Comparison of ENCODE assay signal across 8 cellular contexts in genomic region chr2:157439792-157440186, GRCh38. TPM values are rescaled to one million over a fixed set of nuclear protein-coding genes. Genes with fewer than 3 reads are reported as not detected.
DNase-seq lines count a peak whose midpoint lies in the region; ATAC-seq and TF ChIP-seq lines count a peak whose summit lies in the region.

No MANE protein-coding gene starts in this region.

- H3K9ac ChIP-seq in OCI-LY1 (ENCODE audit: low read length) = peak overlapping the region; percentile 81

- intact Hi-C loops in left colon (cut with DNase I, micrococcal nuclease) = no loop called here

- peaks cover 65% of the 10 kb centered on the region for H3K4me1 ChIP-seq in OCI-LY1 (ENCODE audit: insufficient read depth, low read length, severe bottlenecking)

- H3K9me2 ChIP-seq in OCI-LY1 (ENCODE audit: low read depth, low read length) = no peaks in the 10 kb centered on the region

- DNase-seq in left colon (peak; percentile 40 to 49), NCI-H446 treated with DMSO at 0.1 percent for 48 hours (lab: John Stamatoyannopoulos, UW) (no peak), NCI-H1092 treated with DMSO at 0.1 percent for 48 hours (lab: John Stamatoyannopoulos, UW) (no peak), cerebellum (ENCODE audit: low spot score) (no peak)
- no peak for DNase-seq in central memory CD4-positive, alpha-beta T cell

- peak overlapping the region; percentile 92 for H3K27ac ChIP-seq in OCI-LY1 (ENCODE audit: low read depth, low read length, poor library complexity, severe bottlenecking)

- 0 out of 2 replicates have a peak, but pooled peaks cover 2% of the 10 kb centered on the region for H4K20me1 ChIP-seq in OCI-LY1 (ENCODE audit: insufficient read depth, low read length)

- H2AFZ ChIP-seq in OCI-LY1 (ENCODE audit: low read length) = no peak overlapping the region

- ATAC-seq in GM18867 (IDR thresholded peaks at IDR 0.05; ENCODE audit: unreplicated experiment) (peak; percentile 42), HG02642 (IDR thresholded peaks at IDR 0.05; ENCODE audit: poor library complexity, unreplicated experiment) (peak; percentile 37), left colon (peak; percentile 89)

- H3K4me2 ChIP-seq in OCI-LY1 (ENCODE audit: low read length) = peak overlapping the region; percentile 95

- peaks cover 91% of the 10 kb centered on the region for H3K79me2 ChIP-seq in OCI-LY1 (ENCODE audit: insufficient read depth, low read length)

- H3K4me3 ChIP-seq in OCI-LY1 (ENCODE audit: low read depth, low read length, poor library complexity, severe bottlenecking) = peak overlapping the region; percentile 69

- TF ChIP-seq CTCF in OCI-LY1 (IDR thresholded peaks at IDR 0.05; ENCODE audit: low read length) = no peak

- H3K27me3 ChIP-seq in OCI-LY1 (ENCODE audit: insufficient read depth, low read length) = no peaks in the 10 kb centered on the region

- H3K36me3 ChIP-seq in OCI-LY1 (ENCODE audit: insufficient read depth, low read length) = peaks cover 63% of the 10 kb centered on the region

- H3F3A ChIP-seq in OCI-LY1 (ENCODE audit: insufficient read depth, low read length) = no peaks in the 10 kb centered on the region

- H3K9me3 ChIP-seq in OCI-LY1 (ENCODE audit: low read length) = no peaks in the 10 kb centered on the region

RNA-seq across cellular contexts. Expression of gene CYTIP, which starts 4.1 kb away (rescaled TPM):
- total RNA-seq in left colon = 1 to 10 TPM; 5.1 to 6.6 TPM
- 0.27 TPM for total RNA-seq in cerebellum

Comparison
In these comparisons a context has a peak if more than half of its experiments do, and no peak if none do; other contexts are left out.
1. ATAC-seq: peak in every context shown above with its lines; median percentile 89 in left colon; 42 in GM18867; 37 in HG02642.
2. DNase-seq: peak in left colon (2 of 2); none in central memory CD4-positive, alpha-beta T cell (single experiment), NCI-H446 treated with DMSO at 0.1 percent for 48 hours (single experiment), NCI-H1092 treated with DMSO at 0.1 percent for 48 hours (single experiment) and cerebellum (single experiment).